In genomic region chr2:174586896-174587295, GRCh38 we compare ENCODE assay signal across 16 cellular contexts. TPM values are rescaled to one million over a fixed set of nuclear protein-coding genes. Genes with fewer than 3 reads are reported as not detected.
A peak's percentile ranks its signal among the peaks of the same experiment; 100 is the strongest.
DNase-seq lines count a peak whose midpoint lies in the region; ATAC-seq and TF ChIP-seq lines count a peak whose summit lies in the region.
"Had no signal": no experiment of that assay in that cellular context is flagged by ENCODE, and none has a peak within 500 bp of the region (broad histone marks: within the 10 kb centered on the region; RNA-seq: fewer than 3 reads in every experiment).

No MANE protein-coding gene starts in this region.

- TF ChIP-seq CTCF in MM.1S (IDR thresholded peaks at IDR 0.05; ENCODE audit: low read length): no peak

- H3K27me3 Mint-ChIP-seq in activated naive CD4-positive, alpha-beta T cell treated with anti-CD3 and anti-CD28 coated beads, Interleukin-2, amount 10 ng/mL, durations not matched to agents 7 days and 5 days: no peaks in the 10 kb centered on the region
- H3K27me3 Mint-ChIP-seq in activated CD8-positive, alpha-beta T cell treated with anti-CD3 and anti-CD28 coated beads, Interleukin-2, amount 10 ng/mL, durations not matched to agents 7 days and 5 days (ENCODE audit: low read depth): no peaks in the 10 kb centered on the region
- H3K27me3 Mint-ChIP-seq in stimulated activated naive CD8-positive, alpha-beta T cell treated with anti-CD3 and anti-CD28 coated beads, Interleukin-15, amount 100 ng/mL, for 72 hours: no peaks in the 10 kb centered on the region

- POLR2A ChIA-PET in activated CD8-positive, alpha-beta T cell treated with anti-CD3 and anti-CD28 coated beads, Interleukin-2, amount 10 ng/mL, durations not matched to agents 7 days and 5 days (lab: Charles Lee): interaction anchor here (1.1 to 1.6 kb wide), 2 partner anchors 47 to 95 kb away, joined by 3 read pairs; no protein-coding TSS in a partner anchor

- intact Hi-C loops in left ventricle myocardium superior (cut with micrococcal nuclease): no loop called here

- no peak overlapping the region for H3K4me2 ChIP-seq in MM.1S (ENCODE audit: low read depth, low read length)

- H3K9me3 ChIP-seq in iPS-20b (ENCODE audit: insufficient read depth, low read depth, low read length) (no peaks in the 10 kb centered on the region), MM.1S (replicated peaks; ENCODE audit: insufficient read depth, low read length) (no peaks in the 10 kb centered on the region)
- H3K9me3 ChIP-seq: transverse colon had no signal

- H3K4me3 Mint-ChIP-seq in activated naive CD4-positive, alpha-beta T cell treated with anti-CD3 and anti-CD28 coated beads, Interleukin-2, amount 10 ng/mL, durations not matched to agents 7 days and 5 days: no peak overlapping the region
- no peak overlapping the region for H3K4me3 Mint-ChIP-seq in activated CD8-positive, alpha-beta T cell treated with anti-CD3 and anti-CD28 coated beads, Interleukin-2, amount 10 ng/mL, durations not matched to agents 7 days and 5 days
- H3K4me3 Mint-ChIP-seq in stimulated activated naive CD8-positive, alpha-beta T cell treated with anti-CD3 and anti-CD28 coated beads, Interleukin-15, amount 100 ng/mL, for 72 hours: peak overlapping the region; percentile 15 to 74

- H3K27me3 ChIP-seq in iPS-20b (ENCODE audit: insufficient read depth, low read length) (no peaks in the 10 kb centered on the region), MM.1S (replicated peaks; ENCODE audit: insufficient read depth, low read length) (no peaks in the 10 kb centered on the region)
- H3K27me3 ChIP-seq: transverse colon had no signal

- H3K9ac ChIP-seq in iPS-20b (ENCODE audit: low read depth, low read length): peak overlapping the region; percentile 48; the same call in 1 of the 2 replicates
- H3K9ac ChIP-seq in MM.1S (ENCODE audit: low read length): no peak overlapping the region

- peaks cover 40% of the 10 kb centered on the region for H4K20me1 ChIP-seq in MM.1S (ENCODE audit: insufficient read depth, low read length)

- H3K9me3 Mint-ChIP-seq in activated naive CD4-positive, alpha-beta T cell treated with anti-CD3 and anti-CD28 coated beads, Interleukin-2, amount 10 ng/mL, durations not matched to agents 7 days and 5 days: no peaks in the 10 kb centered on the region
- no peaks in the 10 kb centered on the region for H3K9me3 Mint-ChIP-seq in activated CD8-positive, alpha-beta T cell treated with anti-CD3 and anti-CD28 coated beads, Interleukin-2, amount 10 ng/mL, durations not matched to agents 7 days and 5 days (ENCODE audit: insufficient read depth)
- no peaks in the 10 kb centered on the region for H3K9me3 Mint-ChIP-seq in stimulated activated naive CD8-positive, alpha-beta T cell treated with anti-CD3 and anti-CD28 coated beads, Interleukin-15, amount 100 ng/mL, for 72 hours

- no peak for DNase-seq in activated naive CD4-positive, alpha-beta T cell treated with anti-CD3 and anti-CD28 coated beads, Interleukin-2, amount 10 ng/mL, durations not matched to agents 7 days and 5 days
- DNase-seq in activated naive CD4-positive, alpha-beta T cell treated with anti-CD3 and anti-CD28 coated beads, Interleukin-2, amount 50 U/mL, for 16 hours: no peak
- DNase-seq in activated CD8-positive, alpha-beta T cell treated with anti-CD3 and anti-CD28 coated beads, Interleukin-2, amount 10 ng/mL, durations not matched to agents 7 days and 5 days: peak; percentile 7
- no peak for DNase-seq in stimulated activated naive CD8-positive, alpha-beta T cell treated with anti-CD3 and anti-CD28 coated beads, Interleukin-15, amount 100 ng/mL, for 72 hours
- no peak for DNase-seq in MM.1S
- DNase-seq in cerebellum (ENCODE audit: low spot score): no peak
- no peak for DNase-seq in left ventricle myocardium superior
- DNase-seq: activated CD4-positive, alpha-beta T cell treated with anti-CD3 and anti-CD28 coated beads for 48 hours; activated effector memory CD4-positive, alpha-beta T cell treated with Interleukin-2 at 50 U/mL for 16 hours; DMS53; NCI-H1048; NCI-H82; right cardiac atrium; stimulated activated CD4-positive, alpha-beta T cell treated with anti-CD3 and anti-CD28 coated beads, Interleukin-2, amount 100 ng/mL, for 24 hours; transverse colon had no signal

- peaks cover 16% of the 10 kb centered on the region; the same call in 1 of the 2 replicates for H3K4me1 ChIP-seq in iPS-20b (ENCODE audit: insufficient read depth, low read length)
- peaks cover 11% of the 10 kb centered on the region for H3K4me1 ChIP-seq in MM.1S (ENCODE audit: low read length)

- ATAC-seq in activated CD8-positive, alpha-beta T cell treated with anti-CD3 and anti-CD28 coated beads, Interleukin-2, amount 10 ng/mL, durations not matched to agents 7 days and 5 days: no peak
- no peak for ATAC-seq in stimulated activated naive CD8-positive, alpha-beta T cell treated with anti-CD3 and anti-CD28 coated beads, Interleukin-15, amount 100 ng/mL, for 72 hours
- no peak for ATAC-seq in left ventricle myocardium superior
- ATAC-seq: right cardiac atrium had no signal

- H3K4me3 ChIP-seq in iPS-20b (ENCODE audit: low read length) (no peak overlapping the region), MM.1S (ENCODE audit: low read length) (no peak overlapping the region)
- H3K4me3 ChIP-seq: transverse colon had no signal

- H3K9me2 ChIP-seq in MM.1S (replicated peaks; ENCODE audit: insufficient read depth, low read length): no peaks in the 10 kb centered on the region

- CTCF ChIA-PET in activated naive CD4-positive, alpha-beta T cell treated with anti-CD3 and anti-CD28 coated beads, Interleukin-2, amount 10 ng/mL, durations not matched to agents 7 days and 5 days (lab: Charles Lee): interaction anchor here (1.2 to 1.7 kb wide), 2 partner anchors 9 to 16 kb away, joined by 5 to 6 read pairs; no protein-coding TSS in a partner anchor
- CTCF ChIA-PET in activated CD8-positive, alpha-beta T cell treated with anti-CD3 and anti-CD28 coated beads, Interleukin-2, amount 10 ng/mL, durations not matched to agents 7 days and 5 days (lab: Charles Lee): interaction anchor here (0.6 to 2.0 kb wide), 4 partner anchors 9 to 101 kb away, joined by 3 to 8 read pairs (median 3); no protein-coding TSS in a partner anchor

- H3K27ac Mint-ChIP-seq in activated naive CD4-positive, alpha-beta T cell treated with anti-CD3 and anti-CD28 coated beads, Interleukin-2, amount 10 ng/mL, durations not matched to agents 7 days and 5 days: peak overlapping the region; percentile 86
- peak overlapping the region; percentile 85 for H3K27ac Mint-ChIP-seq in activated CD8-positive, alpha-beta T cell treated with anti-CD3 and anti-CD28 coated beads, Interleukin-2, amount 10 ng/mL, durations not matched to agents 7 days and 5 days
- peak overlapping the region; percentile 86 to 88 for H3K27ac Mint-ChIP-seq in stimulated activated naive CD8-positive, alpha-beta T cell treated with anti-CD3 and anti-CD28 coated beads, Interleukin-15, amount 100 ng/mL, for 72 hours

- no peak overlapping the region for H2AFZ ChIP-seq in MM.1S (ENCODE audit: low read length)

- H3K36me3 ChIP-seq in iPS-20b (ENCODE audit: insufficient read depth, low read depth, low read length): no peaks in the 10 kb centered on the region
- H3K36me3 ChIP-seq in MM.1S (replicated peaks; ENCODE audit: insufficient read depth, low read length): peaks cover 11% of the 10 kb centered on the region

- peaks cover 72% of the 10 kb centered on the region for H3K36me3 Mint-ChIP-seq in activated naive CD4-positive, alpha-beta T cell treated with anti-CD3 and anti-CD28 coated beads, Interleukin-2, amount 10 ng/mL, durations not matched to agents 7 days and 5 days
- peaks cover 86% of the 10 kb centered on the region for H3K36me3 Mint-ChIP-seq in activated CD8-positive, alpha-beta T cell treated with anti-CD3 and anti-CD28 coated beads, Interleukin-2, amount 10 ng/mL, durations not matched to agents 7 days and 5 days (ENCODE audit: low read depth)

- no peaks in the 10 kb centered on the region for H3F3A ChIP-seq in MM.1S (ENCODE audit: insufficient read depth, low read length)

- peaks cover 89% of the 10 kb centered on the region for H3K4me1 Mint-ChIP-seq in activated naive CD4-positive, alpha-beta T cell treated with anti-CD3 and anti-CD28 coated beads, Interleukin-2, amount 10 ng/mL, durations not matched to agents 7 days and 5 days
- H3K4me1 Mint-ChIP-seq in activated CD8-positive, alpha-beta T cell treated with anti-CD3 and anti-CD28 coated beads, Interleukin-2, amount 10 ng/mL, durations not matched to agents 7 days and 5 days (ENCODE audit: low read depth): peaks cover 84% of the 10 kb centered on the region
- H3K4me1 Mint-ChIP-seq in stimulated activated naive CD8-positive, alpha-beta T cell treated with anti-CD3 and anti-CD28 coated beads, Interleukin-15, amount 100 ng/mL, for 72 hours: peaks cover 93% of the 10 kb centered on the region

- H3K27ac ChIP-seq in iPS-20b (ENCODE audit: low read length) (no peak overlapping the region), MM.1S (ENCODE audit: low read length) (no peak overlapping the region)

- peaks cover 100% of the 10 kb centered on the region for H3K79me2 ChIP-seq in MM.1S (ENCODE audit: low read length)

RNA-seq across cellular contexts. Expression of gene WIPF1, which starts 10.7 kb away (rescaled TPM):
- total RNA-seq in activated CD8-positive, alpha-beta T cell treated with anti-CD3 and anti-CD28 coated beads, Interleukin-2, amount 10 ng/mL, durations not matched to agents 7 days and 5 days: 100 to 1,000 TPM; 357 to 390 TPM
- 10.1 TPM for total RNA-seq in cerebellum
- total RNA-seq in left ventricle myocardium superior: 15.2 TPM

Comparison
In these comparisons a context has a peak if more than half of its experiments do, and no peak if none do; other contexts are left out.
1. H3K4me3 Mint-ChIP-seq: peak in stimulated activated naive CD8-positive, alpha-beta T cell treated with anti-CD3 and anti-CD28 coated beads, Interleukin-15, amount 100 ng/mL, for 72 hours (2 of 2); none in activated naive CD4-positive, alpha-beta T cell treated with anti-CD3 and anti-CD28 coated beads, Interleukin-2, amount 10 ng/mL, durations not matched to agents 7 days and 5 days (single experiment) and activated CD8-positive, alpha-beta T cell treated with anti-CD3 and anti-CD28 coated beads, Interleukin-2, amount 10 ng/mL, durations not matched to agents 7 days and 5 days (single experiment).
2. RNA of gene WIPF1, which starts 10.7 kb away (total RNA-seq): 357 to 390 TPM in activated CD8-positive, alpha-beta T cell treated with anti-CD3 and anti-CD28 coated beads, Interleukin-2, amount 10 ng/mL, durations not matched to agents 7 days and 5 days; 15.2 TPM in left ventricle myocardium superior (single experiment) and 10.1 TPM in cerebellum (single experiment); every median in the first group is over 10 times any median in the second.
3. Peak in every context shown above with its lines, with median percentiles within 50 percentile points of each other: H3K27ac Mint-ChIP-seq.